In the genomic region with DNA sequence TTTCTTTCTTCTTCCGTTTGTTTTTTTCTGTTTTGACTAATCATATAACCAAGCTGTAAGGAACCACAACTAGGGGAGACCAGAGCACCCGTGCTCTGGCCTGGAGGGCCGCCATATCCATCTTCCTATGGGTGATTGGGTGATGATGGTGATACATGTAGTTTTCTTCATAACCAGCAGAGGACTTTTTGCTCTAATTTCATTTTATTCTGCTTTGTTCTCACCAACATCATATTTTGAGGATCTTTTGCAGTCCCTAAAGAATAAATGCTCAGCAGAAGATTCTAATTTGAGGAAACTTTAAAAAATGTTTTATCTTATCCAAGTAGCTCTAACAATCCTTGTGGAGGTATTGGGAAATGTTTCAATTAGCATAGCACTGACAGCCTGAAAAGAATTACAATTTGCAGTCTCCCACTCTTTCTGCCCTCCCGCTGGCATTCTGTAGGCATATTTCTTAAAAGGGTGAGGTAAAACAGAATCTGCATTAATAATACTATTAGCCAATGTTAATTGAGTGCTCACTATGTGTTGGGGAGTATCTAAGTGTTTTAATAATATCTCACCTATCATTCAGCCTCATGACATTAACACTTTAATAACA, we compare ENCODE assay signal across 13 cellular contexts.
DNase-seq lines count a peak whose midpoint lies in the region; TF ChIP-seq lines count a peak whose summit lies in the region.
"Had no signal": no experiment of that assay in that cellular context is flagged by ENCODE, and none has a peak within 500 bp of the region (broad histone marks: within the 10 kb centered on the region; RNA-seq: fewer than 3 reads in every experiment).

No MANE protein-coding gene starts in this region.

- no peaks in the 10 kb centered on the region for H3K9me3 Mint-ChIP-seq in activated CD4-positive, alpha-beta T cell treated with anti-CD3 and anti-CD28 coated beads, Interleukin-2, amount 10 ng/mL, durations not matched to agents 24 days and 14 days
- H3K9me3 Mint-ChIP-seq: stimulated activated memory B cell treated with anti-CD40 and anti-IgM and Interleukin-4, amounts not matched to agents 10 μg/mL and 1 μg/mL and 100 μg/mL, for 72 hours had no signal

- H3K4me3 Mint-ChIP-seq in activated CD4-positive, alpha-beta T cell treated with anti-CD3 and anti-CD28 coated beads, Interleukin-2, amount 10 ng/mL, durations not matched to agents 24 days and 14 days: no peak overlapping the region
- H3K4me3 Mint-ChIP-seq: memory B cell; stimulated activated memory B cell treated with anti-CD40 and anti-IgM and Interleukin-4, amounts not matched to agents 10 μg/mL and 1 μg/mL and 100 μg/mL, for 72 hours had no signal

- H3K27me3 ChIP-seq in BJ (ENCODE audit: control insufficient read depth, insufficient read depth, low read length) (no peaks in the 10 kb centered on the region), H7 (ENCODE audit: control insufficient read depth, insufficient read depth, low read length) (peaks cover 9% of the 10 kb centered on the region), mesendoderm (ENCODE audit: insufficient read depth, low read length, poor library complexity) (no peaks in the 10 kb centered on the region)

- no peak overlapping the region for H3K23ac ChIP-seq in mesendoderm (ENCODE audit: low read length)

- H4K8ac ChIP-seq in mesendoderm (ENCODE audit: low read depth, low read length): no peak overlapping the region

- CTCF ChIA-PET in BJ (lab: Yijun Ruan, JAX): interaction anchor here (0.7 to 8.5 kb wide), 21 partner anchors 9 to 1150 kb away, joined by 3 to 151 read pairs (median 4); no protein-coding TSS in a partner anchor

- H3K36me3 ChIP-seq in BJ (ENCODE audit: control insufficient read depth, insufficient read depth, low read length) (no peaks in the 10 kb centered on the region), H7 (replicated peaks; ENCODE audit: control insufficient read depth, insufficient read depth, low read length) (no peaks in the 10 kb centered on the region), mesendoderm (ENCODE audit: control insufficient read depth, insufficient read depth, low read length) (no peaks in the 10 kb centered on the region)
- H3K36me3 ChIP-seq: WERI-Rb-1 had no signal

- no peak overlapping the region for H2BK5ac ChIP-seq in mesendoderm (ENCODE audit: low read length)

- no peaks in the 10 kb centered on the region for H3K4me1 ChIP-seq in mesendoderm (ENCODE audit: control insufficient read depth, low read depth, low read length)

- intact Hi-C loops in activated CD4-positive, alpha-beta T cell treated with anti-CD3 and anti-CD28 coated beads, Interleukin-2, amount 10 ng/mL, durations not matched to agents 24 days and 14 days (cut with micrococcal nuclease): no loop called here

- no peak overlapping the region for H3K4me2 ChIP-seq in mesendoderm (ENCODE audit: low read length)

- no peak overlapping the region for H3K4ac ChIP-seq in mesendoderm (ENCODE audit: low read depth, low read length)

- DNase-seq in BJ (ENCODE audit: low read depth): no peak
- peak; percentile 46 for DNase-seq in H7
- peak; percentile 47 to 59 for DNase-seq in cardiac fibroblast (ENCODE audit: low read depth in 2 of 2)
- DNase-seq in lung microvascular endothelial cell (ENCODE audit: low read depth in 2 of 2): peak; percentile 1 to 25
- no peak for DNase-seq in GF-D8 (lab: John Stamatoyannopoulos, UW)
- DNase-seq in NCI-H2171 treated with DMSO at 0.1 percent for 48 hours (lab: John Stamatoyannopoulos, UW): no peak
- DNase-seq in mesendoderm: no peak
- DNase-seq in activated CD4-positive, alpha-beta T cell treated with anti-CD3 and anti-CD28 coated beads, Interleukin-2, amount 10 ng/mL, durations not matched to agents 24 days and 14 days: no peak
- DNase-seq: DND-41, small intestine, WERI-Rb-1 had no signal

- no peaks in the 10 kb centered on the region for H3K79me1 ChIP-seq in mesendoderm (ENCODE audit: low read length)

- no peak overlapping the region for H2BK15ac ChIP-seq in mesendoderm (replicated peaks; ENCODE audit: low read depth)

- H3K79me2 ChIP-seq in mesendoderm (ENCODE audit: control insufficient read depth, insufficient read depth, low read length): no peaks in the 10 kb centered on the region

- WGBS in mesendoderm (ENCODE audit: extremely low coverage, insufficient coverage, low lambda C conversion rate): no CpG with 5 or more reads among the region's 4 CpGs

- H3K56ac ChIP-seq in mesendoderm (ENCODE audit: low read length): no peak overlapping the region

- no peaks in the 10 kb centered on the region for H3K36me3 Mint-ChIP-seq in activated CD4-positive, alpha-beta T cell treated with anti-CD3 and anti-CD28 coated beads, Interleukin-2, amount 10 ng/mL, durations not matched to agents 24 days and 14 days (ENCODE audit: low read depth)
- H3K36me3 Mint-ChIP-seq: memory B cell; stimulated activated memory B cell treated with anti-CD40 and anti-IgM and Interleukin-4, amounts not matched to agents 10 μg/mL and 1 μg/mL and 100 μg/mL, for 72 hours had no signal

- H3K4me1 Mint-ChIP-seq in activated CD4-positive, alpha-beta T cell treated with anti-CD3 and anti-CD28 coated beads, Interleukin-2, amount 10 ng/mL, durations not matched to agents 24 days and 14 days: no peaks in the 10 kb centered on the region
- H3K4me1 Mint-ChIP-seq: memory B cell; stimulated activated memory B cell treated with anti-CD40 and anti-IgM and Interleukin-4, amounts not matched to agents 10 μg/mL and 1 μg/mL and 100 μg/mL, for 72 hours had no signal

- no peak overlapping the region for H3K27ac ChIP-seq in mesendoderm (ENCODE audit: low read depth, low read length)
- H3K27ac ChIP-seq: WERI-Rb-1 had no signal

- no peak overlapping the region for H3K27ac Mint-ChIP-seq in activated CD4-positive, alpha-beta T cell treated with anti-CD3 and anti-CD28 coated beads, Interleukin-2, amount 10 ng/mL, durations not matched to agents 24 days and 14 days
- H3K27ac Mint-ChIP-seq: memory B cell; stimulated activated memory B cell treated with anti-CD40 and anti-IgM and Interleukin-4, amounts not matched to agents 10 μg/mL and 1 μg/mL and 100 μg/mL, for 72 hours had no signal

- no peak overlapping the region for H4K5ac ChIP-seq in mesendoderm (ENCODE audit: low read length)

- TF ChIP-seq CTCF in BJ (IDR thresholded peaks at IDR 0.05; ENCODE audit: insufficient read depth, low read depth, low read length): peak; percentile 54
- TF ChIP-seq CTCF in cardiac fibroblast (IDR thresholded peaks at IDR 0.05; ENCODE audit: low read depth, low read length): peak; percentile 45

- POLR2A ChIA-PET in BJ (lab: Charles Lee): no interaction called here

- no peak overlapping the region for H3K18ac ChIP-seq in mesendoderm (ENCODE audit: low read length)

- H2BK120ac ChIP-seq in mesendoderm (ENCODE audit: low read depth, low read length): no peak overlapping the region

- no peak overlapping the region for H3K9ac ChIP-seq in mesendoderm (ENCODE audit: low read length)

- H3K27me3 Mint-ChIP-seq in activated CD4-positive, alpha-beta T cell treated with anti-CD3 and anti-CD28 coated beads, Interleukin-2, amount 10 ng/mL, durations not matched to agents 24 days and 14 days: peaks cover 26% of the 10 kb centered on the region

- H2AK5ac ChIP-seq in mesendoderm (ENCODE audit: low read length): no peak overlapping the region

- H3K4me3 ChIP-seq in BJ (ENCODE audit: low read depth, low read length) (no peak overlapping the region), H7 (ENCODE audit: insufficient read depth, low read depth, low read length) (no peak overlapping the region), cardiac fibroblast (replicated peaks in 1 of 2; ENCODE audit: low read depth in 2 of 2, low read length in 2 of 2) (no peak overlapping the region), mesendoderm (ENCODE audit: low read length) (no peak overlapping the region)

Comparison
In these comparisons a context has a peak if more than half of its experiments do, and no peak if none do; other contexts are left out.
1. DNase-seq: peak in H7 (single experiment), cardiac fibroblast (2 of 2) and lung microvascular endothelial cell (2 of 2); none in BJ (single experiment), GF-D8 (single experiment), NCI-H2171 treated with DMSO at 0.1 percent for 48 hours (single experiment), mesendoderm (single experiment) and activated CD4-positive, alpha-beta T cell treated with anti-CD3 and anti-CD28 coated beads, Interleukin-2, amount 10 ng/mL, durations not matched to agents 24 days and 14 days (single experiment).